ENCODE assay signal across 11 cellular contexts in the genomic region with DNA sequence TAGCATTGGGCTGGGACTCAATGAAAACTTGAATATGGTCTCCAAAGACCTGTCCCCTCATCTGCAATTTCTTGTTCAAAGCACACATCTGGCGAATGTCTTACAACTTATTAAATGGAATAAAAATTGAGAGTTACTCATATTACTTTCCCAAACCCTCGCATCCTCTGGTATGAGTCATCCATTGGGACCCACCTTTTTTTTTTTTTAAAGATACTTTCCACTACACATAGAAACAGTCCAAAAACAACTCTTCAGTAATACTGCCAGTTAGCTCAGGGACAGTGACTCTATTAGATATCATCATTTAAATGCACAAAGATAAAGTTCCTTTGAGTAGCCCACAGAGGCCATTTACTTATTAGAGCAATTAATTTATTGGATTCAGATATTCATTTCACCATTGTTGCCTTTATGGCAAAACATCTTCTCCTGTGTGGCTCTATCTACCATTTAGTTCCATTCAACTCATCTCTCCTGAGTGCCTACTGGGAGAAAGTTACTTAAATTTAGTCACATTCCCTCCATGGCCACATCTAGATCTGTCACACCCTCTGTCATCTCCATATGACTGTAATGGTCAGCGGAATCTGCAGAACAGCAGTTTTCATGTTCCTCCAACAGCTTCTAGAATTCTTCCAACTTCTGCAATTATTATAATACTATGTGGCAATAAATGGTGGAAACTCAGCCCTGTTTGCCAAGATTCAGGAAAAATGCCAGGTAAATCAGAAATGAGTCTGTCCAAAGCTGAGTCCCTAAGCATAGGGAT.
DNase-seq lines count a peak whose midpoint lies in the region; ATAC-seq and TF ChIP-seq lines count a peak whose summit lies in the region.
"Had no signal": no experiment of that assay in that cellular context is flagged by ENCODE, and none has a peak within 500 bp of the region (broad histone marks: within the 10 kb centered on the region; RNA-seq: fewer than 3 reads in every experiment).

No MANE protein-coding gene starts in this region.

- H2AFZ ChIP-seq in smooth muscle cell (ENCODE audit: low read depth): no peak overlapping the region

- no peaks in the 10 kb centered on the region for H3K9me3 ChIP-seq in smooth muscle cell (replicated peaks; ENCODE audit: low read depth)
- H3K9me3 ChIP-seq: gastrocnemius medialis had no signal

- intact Hi-C loops in dendritic cell treated with granulocyte-macrophage colony-stimulating factor and Interleukin-4, amounts not matched to agents 40 ng/mL and 50 ng/mL, for 4 days (cut with micrococcal nuclease): no loop called here

- H3K27ac ChIP-seq in smooth muscle cell (ENCODE audit: low read depth): peak overlapping the region; percentile 88
- H3K27ac ChIP-seq: brain microvascular endothelial cell, gastrocnemius medialis had no signal

- H3K4me1 Mint-ChIP-seq in activated CD8-positive, alpha-beta memory T cell treated with anti-CD3 and anti-CD28 coated beads, Interleukin-2, amount 10 ng/mL, durations not matched to agents 7 days and 5 days: peaks cover 53% of the 10 kb centered on the region
- H3K4me1 Mint-ChIP-seq in dendritic cell treated with granulocyte-macrophage colony-stimulating factor and Interleukin-4, amounts not matched to agents 40 ng/mL and 50 ng/mL, for 4 days (ENCODE audit: low read depth): peaks cover 30% of the 10 kb centered on the region

- H3K79me2 ChIP-seq in smooth muscle cell (ENCODE audit: low read depth): no peaks in the 10 kb centered on the region

- H3K27me3 ChIP-seq in smooth muscle cell (ENCODE audit: low read depth): no peaks in the 10 kb centered on the region
- H3K27me3 ChIP-seq: brain microvascular endothelial cell, gastrocnemius medialis had no signal

- no peaks in the 10 kb centered on the region for H3K27me3 Mint-ChIP-seq in activated CD8-positive, alpha-beta memory T cell treated with anti-CD3 and anti-CD28 coated beads, Interleukin-2, amount 10 ng/mL, durations not matched to agents 7 days and 5 days
- no peaks in the 10 kb centered on the region for H3K27me3 Mint-ChIP-seq in dendritic cell treated with granulocyte-macrophage colony-stimulating factor and Interleukin-4, amounts not matched to agents 40 ng/mL and 50 ng/mL, for 4 days

- H3K9me3 Mint-ChIP-seq in activated CD8-positive, alpha-beta memory T cell treated with anti-CD3 and anti-CD28 coated beads, Interleukin-2, amount 10 ng/mL, durations not matched to agents 7 days and 5 days (ENCODE audit: low read depth): no peaks in the 10 kb centered on the region
- H3K9me3 Mint-ChIP-seq in dendritic cell treated with granulocyte-macrophage colony-stimulating factor and Interleukin-4, amounts not matched to agents 40 ng/mL and 50 ng/mL, for 4 days: no peaks in the 10 kb centered on the region

- H3K4me3 ChIP-seq in smooth muscle cell: no peak overlapping the region
- H3K4me3 ChIP-seq: gastrocnemius medialis had no signal

- peaks cover 6% of the 10 kb centered on the region for H3K4me1 ChIP-seq in smooth muscle cell (ENCODE audit: low read depth)

- peaks cover 11% of the 10 kb centered on the region for H3F3A ChIP-seq in smooth muscle cell (ENCODE audit: low read depth)

- peaks cover 29% of the 10 kb centered on the region for H3K36me3 Mint-ChIP-seq in activated CD8-positive, alpha-beta memory T cell treated with anti-CD3 and anti-CD28 coated beads, Interleukin-2, amount 10 ng/mL, durations not matched to agents 7 days and 5 days
- H3K36me3 Mint-ChIP-seq in dendritic cell treated with granulocyte-macrophage colony-stimulating factor and Interleukin-4, amounts not matched to agents 40 ng/mL and 50 ng/mL, for 4 days (ENCODE audit: low read depth): no peaks in the 10 kb centered on the region

- WGBS in smooth muscle cell (ENCODE audit: low lambda C conversion rate): 34% methylated on average over 3 of the region's 3 CpGs

- H3K9ac ChIP-seq in smooth muscle cell (ENCODE audit: low read depth): no peak overlapping the region

- no peak for TF ChIP-seq CTCF in smooth muscle cell (IDR thresholded peaks at IDR 0.05; ENCODE audit: borderline replicate concordance, insufficient read depth, poor library complexity, severe bottlenecking)

- no peaks in the 10 kb centered on the region for H4K20me1 ChIP-seq in smooth muscle cell (ENCODE audit: low read depth)

- peak overlapping the region; percentile 13 for H3K4me2 ChIP-seq in smooth muscle cell

- no peaks in the 10 kb centered on the region for H3K36me3 ChIP-seq in smooth muscle cell (ENCODE audit: low read depth)
- H3K36me3 ChIP-seq: brain microvascular endothelial cell, gastrocnemius medialis had no signal

- H3K4me3 Mint-ChIP-seq in activated CD8-positive, alpha-beta memory T cell treated with anti-CD3 and anti-CD28 coated beads, Interleukin-2, amount 10 ng/mL, durations not matched to agents 7 days and 5 days: no peak overlapping the region
- no peak overlapping the region for H3K4me3 Mint-ChIP-seq in dendritic cell treated with granulocyte-macrophage colony-stimulating factor and Interleukin-4, amounts not matched to agents 40 ng/mL and 50 ng/mL, for 4 days

- no peak for DNase-seq in activated CD8-positive, alpha-beta memory T cell treated with anti-CD3 and anti-CD28 coated beads, Interleukin-2, amount 10 ng/mL, durations not matched to agents 7 days and 5 days
- no peak for DNase-seq in activated CD8-positive, alpha-beta memory T cell treated with anti-CD3 and anti-CD28 coated beads for 24 hours
- peak; percentile 50 for DNase-seq in RPMI7951 (ENCODE audit: low read depth)
- DNase-seq in smooth muscle cell (lab: John Stamatoyannopoulos, UW; ENCODE audit: unreplicated experiment): no peak
- DNase-seq in middle frontal gyrus (ENCODE audit: extremely low spot score, low spot score): no peak
- DNase-seq in stimulated activated naive CD4-positive, alpha-beta T cell treated with Interleukin-2 at 50 U/mL for 16 hours (lab: John Stamatoyannopoulos, UW): no peak
- DNase-seq: brain microvascular endothelial cell, gastrocnemius medialis, posterior cingulate gyrus had no signal

- CTCF ChIA-PET in activated CD8-positive, alpha-beta memory T cell treated with anti-CD3 and anti-CD28 coated beads, Interleukin-2, amount 10 ng/mL, durations not matched to agents 7 days and 5 days (lab: Charles Lee): interaction anchor here (0.8 kb wide), 1 partner anchor 23 kb away, joined by 3 read pairs; no protein-coding TSS in a partner anchor

- peak; percentile 24 for ATAC-seq in activated CD8-positive, alpha-beta memory T cell treated with anti-CD3 and anti-CD28 coated beads, Interleukin-2, amount 10 ng/mL, durations not matched to agents 7 days and 5 days
- ATAC-seq in GM18858 (IDR thresholded peaks at IDR 0.05; ENCODE audit: unreplicated experiment): no peak
- ATAC-seq: gastrocnemius medialis had no signal

- H3K27ac Mint-ChIP-seq in activated CD8-positive, alpha-beta memory T cell treated with anti-CD3 and anti-CD28 coated beads, Interleukin-2, amount 10 ng/mL, durations not matched to agents 7 days and 5 days: peak overlapping the region; percentile 45
- H3K27ac Mint-ChIP-seq in dendritic cell treated with granulocyte-macrophage colony-stimulating factor and Interleukin-4, amounts not matched to agents 40 ng/mL and 50 ng/mL, for 4 days: peak overlapping the region; percentile 80
